Comparison of ENCODE assay signal across 33 cellular contexts in genomic region chr15:67321352-67321751, GRCh38.
"Had no signal": no experiment of that assay in that cellular context is flagged by ENCODE, and none has a peak within 500 bp of the region (broad histone marks: within the 10 kb centered on the region; RNA-seq: fewer than 3 reads in every experiment).

No MANE protein-coding gene starts in this region.

- DNase-seq: activated CD4-positive, alpha-beta memory T cell treated with anti-CD3 and anti-CD28 coated beads, Interleukin-2, amount 10 ng/mL, durations not matched to agents 7 days and 5 days; activated CD4-positive, alpha-beta T cell treated with anti-CD3 and anti-CD28 coated beads for 1 hour; activated CD4-positive, alpha-beta T cell treated with anti-CD3 and anti-CD28 coated beads for 4 hours; activated CD4-positive, alpha-beta T cell treated with anti-CD3 and anti-CD28 coated beads, Interleukin-2, amount 10 ng/mL, durations not matched to agents 24 days and 14 days; activated CD4-positive, alpha-beta T cell treated with anti-CD3 and anti-CD28 coated beads, Interleukin-2, amount 50 U/mL, for 48 hours; activated CD4-positive, CD25-positive, alpha-beta regulatory T cell; activated CD8-positive, alpha-beta memory T cell treated with anti-CD3 and anti-CD28 coated beads for 24 hours; activated CD8-positive, alpha-beta memory T cell treated with anti-CD3 and anti-CD28 coated beads, Interleukin-2, amount 10 ng/mL, durations not matched to agents 7 days and 5 days; activated CD8-positive, alpha-beta memory T cell treated with anti-CD3 and anti-CD28 coated beads, Interleukin-2, amount 50 U/mL, for 48 hours; activated effector memory CD4-positive, alpha-beta T cell treated with Interleukin-2 at 50 U/mL for 16 hours; activated gamma-delta T cell; activated naive CD4-positive, alpha-beta T cell treated with anti-CD3 and anti-CD28 coated beads, Interleukin-2, amount 10 ng/mL, durations not matched to agents 7 days and 5 days; activated naive CD4-positive, alpha-beta T cell treated with Interleukin-2 at 50 U/mL for 16 hours; activated naive CD8-positive, alpha-beta T cell treated with anti-CD3 and anti-CD28 coated beads, Interleukin-2, amount 10 ng/mL, durations not matched to agents 7 days and 5 days; activated naive CD8-positive, alpha-beta T cell treated with anti-CD3 and anti-CD28 coated beads, Interleukin-2, amount 50 U/mL, for 24 hours; activated T-cell treated with anti-CD3 and anti-CD28 coated beads, Interleukin-2, amount 50 U/mL, for 24 hours; activated T-cell treated with anti-CD3 and anti-CD28 coated beads, Interleukin-2, amount 50 U/mL, for 48 hours; amygdala; anterior cingulate cortex; brain microvascular endothelial cell; central memory CD4-positive, alpha-beta T cell; T-helper 1 cell; T-helper 2 cell; T-helper 9 cell had no signal

- H3K36me3 ChIP-seq: ascending aorta, brain microvascular endothelial cell, breast epithelium had no signal

- ATAC-seq: activated CD4-positive, CD25-positive, alpha-beta regulatory T cell treated with anti-CD3 and anti-CD28 coated beads, Interleukin-2, amount 50 U/mL, for 24 hours; activated CD8-positive, alpha-beta memory T cell treated with anti-CD3 and anti-CD28 coated beads, Interleukin-2, amount 10 ng/mL, durations not matched to agents 7 days and 5 days; activated naive CD8-positive, alpha-beta T cell treated with anti-CD3 and anti-CD28 coated beads, Interleukin-2, amount 50 U/mL, for 24 hours had no signal

- H3K9me3 Mint-ChIP-seq: activated CD4-positive, alpha-beta memory T cell treated with anti-CD3 and anti-CD28 coated beads, Interleukin-2, amount 10 ng/mL, durations not matched to agents 7 days and 5 days; activated CD4-positive, alpha-beta T cell treated with anti-CD3 and anti-CD28 coated beads, Interleukin-2, amount 10 ng/mL, durations not matched to agents 24 days and 14 days; activated naive CD4-positive, alpha-beta T cell treated with anti-CD3 and anti-CD28 coated beads, Interleukin-2, amount 10 ng/mL, durations not matched to agents 7 days and 5 days; activated naive CD4-positive, alpha-beta T cell treated with anti-CD3 and anti-CD28 coated beads, Interleukin-2, amount 50 U/mL, for 24 hours; activated naive CD8-positive, alpha-beta T cell treated with anti-CD3 and anti-CD28 coated beads, Interleukin-2, amount 10 ng/mL, durations not matched to agents 7 days and 5 days; activated naive CD8-positive, alpha-beta T cell treated with anti-CD3 and anti-CD28 coated beads, Interleukin-2, amount 50 U/mL, for 24 hours; activated T-cell treated with anti-CD3 and anti-CD28 coated beads, Interleukin-2, amount 50 U/mL, for 24 hours; activated T-helper 2 cell treated with anti-CD3 and anti-CD28 coated beads, Interferon-gamma antibody, Interleukin-2, Interleukin-4, amounts not matched to agents 10 μg/mL and 5 μg/mL and 100 μg/mL, durations not matched to agents 14 hours and 24 hours and 36 hours; T-helper 1 cell treated with Interleukin-12 subunit alpha and Interleukin-12 subunit beta and Interleukin-4 antibody, amounts not matched to agents 30 μg/mL and 1 μg/mL, for 36 hours; T-helper 2 cell treated with Interferon-gamma antibody and Interleukin-4, amounts not matched to agents 5 μg/mL and 100 μg/mL, for 36 hours had no signal

- H3K9me3 ChIP-seq: breast epithelium had no signal

- H3K4me3 ChIP-seq: ascending aorta, breast epithelium had no signal

- H3K4me1 Mint-ChIP-seq: activated CD4-positive, alpha-beta memory T cell treated with anti-CD3 and anti-CD28 coated beads, Interleukin-2, amount 10 ng/mL, durations not matched to agents 7 days and 5 days; activated CD4-positive, alpha-beta T cell treated with anti-CD3 and anti-CD28 coated beads, Interleukin-2, amount 10 ng/mL, durations not matched to agents 24 days and 14 days; activated CD8-positive, alpha-beta memory T cell treated with anti-CD3 and anti-CD28 coated beads, Interleukin-2, amount 10 ng/mL, durations not matched to agents 7 days and 5 days; activated naive CD4-positive, alpha-beta T cell treated with anti-CD3 and anti-CD28 coated beads, Interleukin-2, amount 10 ng/mL, durations not matched to agents 7 days and 5 days; activated naive CD4-positive, alpha-beta T cell treated with anti-CD3 and anti-CD28 coated beads, Interleukin-2, amount 50 U/mL, for 24 hours; activated naive CD8-positive, alpha-beta T cell treated with anti-CD3 and anti-CD28 coated beads, Interleukin-2, amount 10 ng/mL, durations not matched to agents 7 days and 5 days; activated naive CD8-positive, alpha-beta T cell treated with anti-CD3 and anti-CD28 coated beads, Interleukin-2, amount 50 U/mL, for 24 hours had no signal

- H3K27ac ChIP-seq: ascending aorta, brain microvascular endothelial cell, breast epithelium, VCaP had no signal

- H3K36me3 Mint-ChIP-seq: activated naive CD4-positive, alpha-beta T cell treated with anti-CD3 and anti-CD28 coated beads, Interleukin-2, amount 10 ng/mL, durations not matched to agents 7 days and 5 days; activated naive CD8-positive, alpha-beta T cell; activated naive CD8-positive, alpha-beta T cell treated with anti-CD3 and anti-CD28 coated beads, Interleukin-2, amount 10 ng/mL, durations not matched to agents 7 days and 5 days had no signal

- H3K4me1 ChIP-seq: ascending aorta, breast epithelium had no signal

- H3K27me3 ChIP-seq: ascending aorta, brain microvascular endothelial cell, breast epithelium had no signal

- H3K27ac Mint-ChIP-seq: activated CD4-positive, alpha-beta memory T cell treated with anti-CD3 and anti-CD28 coated beads, Interleukin-2, amount 10 ng/mL, durations not matched to agents 7 days and 5 days; activated CD4-positive, alpha-beta T cell treated with anti-CD3 and anti-CD28 coated beads, Interleukin-2, amount 10 ng/mL, durations not matched to agents 24 days and 14 days; activated CD8-positive, alpha-beta memory T cell treated with anti-CD3 and anti-CD28 coated beads, Interleukin-2, amount 10 ng/mL, durations not matched to agents 7 days and 5 days; activated naive CD4-positive, alpha-beta T cell treated with anti-CD3 and anti-CD28 coated beads, Interleukin-2, amount 10 ng/mL, durations not matched to agents 7 days and 5 days; activated naive CD4-positive, alpha-beta T cell treated with anti-CD3 and anti-CD28 coated beads, Interleukin-2, amount 50 U/mL, for 24 hours; activated naive CD8-positive, alpha-beta T cell; activated naive CD8-positive, alpha-beta T cell treated with anti-CD3 and anti-CD28 coated beads, Interleukin-2, amount 10 ng/mL, durations not matched to agents 7 days and 5 days; activated naive CD8-positive, alpha-beta T cell treated with anti-CD3 and anti-CD28 coated beads, Interleukin-2, amount 50 U/mL, for 24 hours; activated T-cell treated with anti-CD3 and anti-CD28 coated beads, Interleukin-2, amount 50 U/mL, for 24 hours; activated T-helper 2 cell treated with anti-CD3 and anti-CD28 coated beads, Interferon-gamma antibody, Interleukin-2, Interleukin-4, amounts not matched to agents 10 μg/mL and 5 μg/mL and 100 μg/mL, durations not matched to agents 14 hours and 24 hours and 36 hours; T-helper 1 cell treated with Interleukin-12 subunit alpha and Interleukin-12 subunit beta and Interleukin-4 antibody, amounts not matched to agents 30 μg/mL and 1 μg/mL, for 36 hours; T-helper 2 cell treated with Interferon-gamma antibody and Interleukin-4, amounts not matched to agents 5 μg/mL and 100 μg/mL, for 36 hours had no signal

- H3K4me3 Mint-ChIP-seq: activated CD4-positive, alpha-beta memory T cell treated with anti-CD3 and anti-CD28 coated beads, Interleukin-2, amount 10 ng/mL, durations not matched to agents 7 days and 5 days; activated CD4-positive, alpha-beta T cell treated with anti-CD3 and anti-CD28 coated beads, Interleukin-2, amount 10 ng/mL, durations not matched to agents 24 days and 14 days; activated CD8-positive, alpha-beta memory T cell treated with anti-CD3 and anti-CD28 coated beads, Interleukin-2, amount 10 ng/mL, durations not matched to agents 7 days and 5 days; activated naive CD4-positive, alpha-beta T cell treated with anti-CD3 and anti-CD28 coated beads, Interleukin-2, amount 10 ng/mL, durations not matched to agents 7 days and 5 days; activated naive CD4-positive, alpha-beta T cell treated with anti-CD3 and anti-CD28 coated beads, Interleukin-2, amount 50 U/mL, for 24 hours; activated naive CD8-positive, alpha-beta T cell; activated naive CD8-positive, alpha-beta T cell treated with anti-CD3 and anti-CD28 coated beads, Interleukin-2, amount 10 ng/mL, durations not matched to agents 7 days and 5 days; activated naive CD8-positive, alpha-beta T cell treated with anti-CD3 and anti-CD28 coated beads, Interleukin-2, amount 50 U/mL, for 24 hours; activated T-cell treated with anti-CD3 and anti-CD28 coated beads, Interleukin-2, amount 50 U/mL, for 24 hours; T-helper 1 cell treated with Interleukin-12 subunit alpha and Interleukin-12 subunit beta and Interleukin-4 antibody, amounts not matched to agents 30 μg/mL and 1 μg/mL, for 36 hours; T-helper 2 cell treated with Interferon-gamma antibody and Interleukin-4, amounts not matched to agents 5 μg/mL and 100 μg/mL, for 36 hours had no signal
